In the genomic region with DNA sequence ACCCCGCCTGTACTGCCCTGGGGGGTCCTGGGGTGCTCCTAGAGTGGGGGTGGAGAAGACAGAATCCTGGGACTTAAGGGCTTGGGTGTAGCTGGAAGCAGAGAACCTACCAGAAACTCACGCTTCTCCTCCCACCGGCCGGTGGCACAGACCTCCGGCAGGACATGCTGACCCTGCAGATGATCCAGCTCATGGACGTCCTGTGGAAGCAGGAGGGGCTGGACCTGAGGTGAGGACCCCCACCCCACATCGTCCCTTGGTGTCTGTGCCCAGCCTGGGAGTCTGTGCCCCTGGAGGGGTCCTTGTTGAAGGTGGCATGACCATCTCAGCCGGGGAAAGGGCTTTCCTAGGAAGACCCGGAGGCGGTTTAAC, we compare ENCODE assay signal across 12 cellular contexts.
DNase-seq lines count a peak whose midpoint lies in the region; ATAC-seq and TF ChIP-seq lines count a peak whose summit lies in the region.
"Had no signal": no experiment of that assay in that cellular context is flagged by ENCODE, and none has a peak within 500 bp of the region (broad histone marks: within the 10 kb centered on the region; RNA-seq: fewer than 3 reads in every experiment).

No MANE protein-coding gene starts in this region.

- H3K36me3 ChIP-seq in DND-41 (ENCODE audit: insufficient read depth, low read length) (peaks cover 90% of the 10 kb centered on the region), neutrophil (peaks cover 100% of the 10 kb centered on the region)

- H3K27me3 Mint-ChIP-seq in activated CD8-positive, alpha-beta memory T cell treated with anti-CD3 and anti-CD28 coated beads, Interleukin-2, amount 10 ng/mL, durations not matched to agents 7 days and 5 days: peaks cover 2% of the 10 kb centered on the region
- H3K27me3 Mint-ChIP-seq in activated naive CD8-positive, alpha-beta T cell treated with anti-CD3 and anti-CD28 coated beads for 36 hours: peaks cover 5% of the 10 kb centered on the region
- no peaks in the 10 kb centered on the region for H3K27me3 Mint-ChIP-seq in osteocyte (ENCODE audit: unreplicated experiment)

- H3K4me3 ChIP-seq in DND-41 (ENCODE audit: low read depth in 1 of 2, low read length in 2 of 2) (no peak overlapping the region), neutrophil (ENCODE audit: low read depth in 1 of 2, low read length in 1 of 2) (no peak overlapping the region)
- H3K4me3 ChIP-seq: K562 had no signal

- H2AFZ ChIP-seq in DND-41 (ENCODE audit: low read depth, low read length): no peak overlapping the region

- H3K36me3 Mint-ChIP-seq in activated CD8-positive, alpha-beta memory T cell treated with anti-CD3 and anti-CD28 coated beads, Interleukin-2, amount 10 ng/mL, durations not matched to agents 7 days and 5 days: peaks cover 79% of the 10 kb centered on the region
- peaks cover 71% of the 10 kb centered on the region for H3K36me3 Mint-ChIP-seq in activated naive CD8-positive, alpha-beta T cell treated with anti-CD3 and anti-CD28 coated beads for 36 hours
- H3K36me3 Mint-ChIP-seq in osteocyte (ENCODE audit: unreplicated experiment): peaks cover 15% of the 10 kb centered on the region

- no peaks in the 10 kb centered on the region for H3K27me3 ChIP-seq in DND-41 (ENCODE audit: insufficient read depth, low read length, poor library complexity)
- H3K27me3 ChIP-seq in neutrophil: no peaks in the 10 kb centered on the region

- no peak for ATAC-seq in activated CD8-positive, alpha-beta memory T cell treated with anti-CD3 and anti-CD28 coated beads, Interleukin-2, amount 10 ng/mL, durations not matched to agents 7 days and 5 days
- ATAC-seq in DND-41 (ENCODE audit: insufficient read depth, low read depth) (no peak), HG02571 (IDR thresholded peaks at IDR 0.05; ENCODE audit: unreplicated experiment) (no peak)

- CTCF ChIA-PET in activated CD8-positive, alpha-beta memory T cell treated with anti-CD3 and anti-CD28 coated beads, Interleukin-2, amount 10 ng/mL, durations not matched to agents 7 days and 5 days (lab: Charles Lee): interaction anchor here (0.9 to 7.9 kb wide), 4 partner anchors 37 to 146 kb away, joined by 3 to 150 read pairs (median 11); no protein-coding TSS in a partner anchor

- TF ChIP-seq CTCF in DND-41 (IDR thresholded peaks at IDR 0.05; ENCODE audit: borderline replicate concordance, extremely low read depth, low read length, poor library complexity, severe bottlenecking) (no peak), neutrophil (IDR thresholded peaks at IDR 0.05) (no peak), osteocyte (IDR thresholded peaks at IDR 0.05) (no peak)

- H3K9me3 ChIP-seq in DND-41 (ENCODE audit: insufficient read depth, low read length, severe bottlenecking) (no peaks in the 10 kb centered on the region), neutrophil (peaks cover 19% of the 10 kb centered on the region)

- H3K4me2 ChIP-seq in DND-41 (ENCODE audit: insufficient read depth, low read length): no peak overlapping the region

- H3K9ac ChIP-seq in DND-41 (ENCODE audit: low read depth, low read length): no peak overlapping the region

- H3K4me1 ChIP-seq in DND-41 (ENCODE audit: insufficient read depth, low read length) (peaks cover 29% of the 10 kb centered on the region), neutrophil (ENCODE audit: control insufficient read depth in 1 of 2, insufficient read depth in 1 of 2, low read depth in 1 of 2, low read length in 1 of 2) (peaks cover 1 to 6% of the 10 kb centered on the region in 2 experiments)
- H3K4me1 ChIP-seq: Caco-2 had no signal

- H4K20me1 ChIP-seq in DND-41 (ENCODE audit: insufficient read depth, low read length): no peaks in the 10 kb centered on the region

- peak overlapping the region; percentile 40 for H3K27ac Mint-ChIP-seq in activated CD8-positive, alpha-beta memory T cell treated with anti-CD3 and anti-CD28 coated beads, Interleukin-2, amount 10 ng/mL, durations not matched to agents 7 days and 5 days
- peak overlapping the region; percentile 25 for H3K27ac Mint-ChIP-seq in activated naive CD8-positive, alpha-beta T cell treated with anti-CD3 and anti-CD28 coated beads for 36 hours
- H3K27ac Mint-ChIP-seq in osteocyte (ENCODE audit: unreplicated experiment): no peak overlapping the region

- peaks cover 15% of the 10 kb centered on the region for H3K79me2 ChIP-seq in DND-41 (ENCODE audit: insufficient read depth, low read length)

- DNase-seq in activated CD8-positive, alpha-beta memory T cell treated with anti-CD3 and anti-CD28 coated beads, Interleukin-2, amount 10 ng/mL, durations not matched to agents 7 days and 5 days: no peak
- DNase-seq in activated CD8-positive, alpha-beta memory T cell treated with anti-CD3 and anti-CD28 coated beads, Interleukin-2, amount 50 U/mL, for 48 hours: no peak
- DNase-seq in DND-41: no peak
- DNase-seq in activated naive CD8-positive, alpha-beta T cell treated with anti-CD3 and anti-CD28 coated beads for 36 hours: no peak
- DNase-seq in GF-D8 (lab: John Stamatoyannopoulos, UW): no peak
- no peak for DNase-seq in osteocyte (ENCODE audit: extremely low spot score, unreplicated experiment)
- DNase-seq: NCI-H1417 treated with DMSO at 0.1 percent for 48 hours, NCI-H2029 had no signal

- H3K4me3 Mint-ChIP-seq in activated CD8-positive, alpha-beta memory T cell treated with anti-CD3 and anti-CD28 coated beads, Interleukin-2, amount 10 ng/mL, durations not matched to agents 7 days and 5 days: no peak overlapping the region
- no peak overlapping the region for H3K4me3 Mint-ChIP-seq in activated naive CD8-positive, alpha-beta T cell treated with anti-CD3 and anti-CD28 coated beads for 36 hours
- H3K4me3 Mint-ChIP-seq in osteocyte (ENCODE audit: unreplicated experiment): no peak overlapping the region

- peak overlapping the region; percentile 56 for H3K27ac ChIP-seq in DND-41 (ENCODE audit: low read length)
- H3K27ac ChIP-seq in neutrophil: peak overlapping the region; percentile 35

- no peaks in the 10 kb centered on the region for H3K9me3 Mint-ChIP-seq in activated CD8-positive, alpha-beta memory T cell treated with anti-CD3 and anti-CD28 coated beads, Interleukin-2, amount 10 ng/mL, durations not matched to agents 7 days and 5 days (ENCODE audit: low read depth)
- H3K9me3 Mint-ChIP-seq in activated naive CD8-positive, alpha-beta T cell treated with anti-CD3 and anti-CD28 coated beads for 36 hours: peaks cover 4% of the 10 kb centered on the region
- H3K9me3 Mint-ChIP-seq in osteocyte (ENCODE audit: unreplicated experiment): no peaks in the 10 kb centered on the region

- peaks cover 70% of the 10 kb centered on the region for H3K4me1 Mint-ChIP-seq in activated CD8-positive, alpha-beta memory T cell treated with anti-CD3 and anti-CD28 coated beads, Interleukin-2, amount 10 ng/mL, durations not matched to agents 7 days and 5 days
- H3K4me1 Mint-ChIP-seq in activated naive CD8-positive, alpha-beta T cell treated with anti-CD3 and anti-CD28 coated beads for 36 hours: peaks cover 49% of the 10 kb centered on the region
- H3K4me1 Mint-ChIP-seq in osteocyte (ENCODE audit: unreplicated experiment): peaks cover 16% of the 10 kb centered on the region
